ENCODE assay signal across 8 cellular contexts in the genomic region with DNA sequence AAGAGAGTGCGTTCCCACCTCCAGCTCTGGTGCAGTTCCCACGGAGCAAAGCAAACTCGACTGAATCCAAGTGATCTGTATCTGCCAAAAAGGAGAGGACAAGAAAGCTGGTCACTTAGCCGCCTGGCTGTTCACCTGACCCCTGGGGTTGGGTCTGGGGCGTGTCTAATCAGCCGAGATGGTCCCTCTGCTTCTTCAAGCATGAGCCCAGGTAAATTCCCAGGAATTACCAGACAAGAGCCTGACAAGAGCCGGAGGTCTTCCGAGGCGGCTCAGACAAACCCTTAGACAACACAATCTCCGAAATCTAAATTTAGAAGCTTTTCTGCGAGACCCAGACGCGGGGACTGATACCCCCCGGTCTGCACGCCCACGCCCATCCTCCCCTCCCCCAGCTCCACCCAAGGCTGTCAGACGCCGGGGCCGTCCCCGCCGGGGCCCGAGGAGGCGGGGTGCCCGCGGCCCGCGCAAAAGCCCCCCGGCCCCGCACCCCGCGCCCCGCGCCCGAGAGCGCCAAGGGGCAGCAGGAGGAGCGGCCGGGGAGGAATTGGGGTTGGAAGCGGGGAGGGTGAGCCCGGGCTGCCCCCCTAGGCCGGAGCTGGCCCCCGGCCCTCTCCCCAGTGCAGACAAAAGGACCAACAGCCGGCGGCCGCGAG. TPM values are rescaled to one million over a fixed set of nuclear protein-coding genes. Genes with fewer than 3 reads are reported as not detected.
DNase-seq lines count a peak whose midpoint lies in the region; ATAC-seq and TF ChIP-seq lines count a peak whose summit lies in the region.

No MANE protein-coding gene starts in this region.

- H3K27ac Mint-ChIP-seq in Caco-2 (ENCODE audit: unreplicated experiment) = peak overlapping the region; percentile 50
- peak overlapping the region; percentile 68 for H3K27ac Mint-ChIP-seq in activated CD4-positive, alpha-beta T cell treated with anti-CD3 and anti-CD28 coated beads for 36 hours

- peaks cover 23% of the 10 kb centered on the region for H3K4me1 Mint-ChIP-seq in Caco-2 (ENCODE audit: low read depth, unreplicated experiment)
- peaks cover 48% of the 10 kb centered on the region for H3K4me1 Mint-ChIP-seq in activated CD4-positive, alpha-beta T cell treated with anti-CD3 and anti-CD28 coated beads for 36 hours

- H3K4me1 ChIP-seq in Caco-2 (peaks cover 5% of the 10 kb centered on the region; the same call in 1 of the 2 replicates), colonic mucosa (no peaks in the 10 kb centered on the region), lung (ENCODE audit: control insufficient read depth in 2 of 2, insufficient read depth in 2 of 2, low read length in 2 of 2) (no peaks in the 10 kb centered on the region)

- H3K27me3 Mint-ChIP-seq in Caco-2 (ENCODE audit: insufficient read depth, unreplicated experiment) = no peaks in the 10 kb centered on the region
- no peaks in the 10 kb centered on the region for H3K27me3 Mint-ChIP-seq in activated CD4-positive, alpha-beta T cell treated with anti-CD3 and anti-CD28 coated beads for 36 hours

- intact Hi-C loops in Caco-2 (cut with micrococcal nuclease; ENCODE audit: unreplicated experiment) = loop anchor here (1.0 to 5.0 kb wide), 4 partner anchors 39 to 214 kb away; a partner anchor contains a TSS
- intact Hi-C loops in activated CD4-positive, alpha-beta T cell treated with anti-CD3 and anti-CD28 coated beads for 36 hours (cut with DNase I, micrococcal nuclease) = loop anchor here (2.0 to 5.0 kb wide), 5 partner anchors 36 to 161 kb away; a partner anchor contains a TSS
- intact Hi-C loops in colonic mucosa (cut with DNase I) = loop anchor here (5.0 kb wide), 1 partner anchor 79 kb away; no protein-coding TSS in a partner anchor

- peak overlapping the region; percentile 88 to 93 for H3K9ac ChIP-seq in colonic mucosa (ENCODE audit: low read depth in 2 of 2, low read length in 2 of 2)

- 1% methylated on average over 32 to 45 of the region's 45 CpGs for WGBS in lung, 2 donors

- ATAC-seq in GM21528 (IDR thresholded peaks at IDR 0.05; ENCODE audit: low FRiP score, unreplicated experiment) (peak; percentile 41), lung (ENCODE audit: insufficient read depth, low FRiP score) (peak; percentile 7)
- ATAC-seq in activated CD4-positive, alpha-beta T cell treated with anti-CD3 and anti-CD28 coated beads for 36 hours = peak; percentile 27

- no TSS peak for BruUV-seq in Caco-2 (replicated peaks; lab: Mats Ljungman, UMichigan)

- TF ChIP-seq CTCF in Caco-2 (IDR thresholded peaks at IDR 0.05; ENCODE audit: insufficient read depth in 1 of 2, low read depth in 1 of 2, low read length in 1 of 2, severe bottlenecking in 1 of 2, unreplicated experiment in 1 of 2) (no peak), colonic mucosa (IDR thresholded peaks at IDR 0.05) (no peak), lung (IDR thresholded peaks at IDR 0.05; ENCODE audit: control extremely low read depth, extremely low read depth) (no peak)

- H3K27ac ChIP-seq in colonic mucosa (peak overlapping the region; percentile 87), lung (ENCODE audit: low read depth in 1 of 2, low read length in 1 of 2) (peak overlapping the region; percentile 76 to 85)

- peak; percentile 69 to 72 for DNase-seq in Caco-2
- no peak for DNase-seq in Jurkat, Clone E6-1 (ENCODE audit: low read depth, low spot score)
- DNase-seq in activated CD4-positive, alpha-beta T cell treated with anti-CD3 and anti-CD28 coated beads for 36 hours = peak; percentile 81
- peak; percentile 70 for DNase-seq in colonic mucosa
- peak; percentile 33 for DNase-seq in lung (ENCODE audit: low spot score)
- peak; percentile 23 to 42 for DNase-seq in stimulated activated CD8-positive, alpha-beta memory T cell treated with anti-CD3 and anti-CD28 coated beads, Interleukin-15, amount 100 ng/mL, for 48 hours (ENCODE audit: low read depth in 2 of 2)
- DNase-seq in SHP77 treated with DMSO at 0.1 percent for 48 hours (lab: John Stamatoyannopoulos, UW) = no peak

- H3K4me3 Mint-ChIP-seq in Caco-2 (ENCODE audit: unreplicated experiment) = peak overlapping the region; percentile 97
- H3K4me3 Mint-ChIP-seq in activated CD4-positive, alpha-beta T cell treated with anti-CD3 and anti-CD28 coated beads for 36 hours = peak overlapping the region; percentile 71

- H3K4me3 ChIP-seq in Caco-2 (ENCODE audit: low read depth, low read length) (peak overlapping the region; percentile 69), colonic mucosa (peak overlapping the region; percentile 97), lung (peak overlapping the region; percentile 82)
- H3K4me3 ChIP-seq in Jurkat, Clone E6-1 (ENCODE audit: low read length) = peak overlapping the region; percentile 57

- CTCF ChIA-PET in Caco-2 (lab: Charles Lee) = interaction anchor here (0.5 to 3.3 kb wide), 13 partner anchors 8 to 257 kb away, joined by 3 to 26 read pairs (median 4); a partner anchor contains a TSS
- CTCF ChIA-PET in activated CD4-positive, alpha-beta T cell treated with anti-CD3 and anti-CD28 coated beads for 36 hours (lab: Charles Lee) = interaction anchor here (0.9 to 6.8 kb wide), 21 partner anchors 9 to 101 kb away, joined by 3 to 83 read pairs (median 8); a partner anchor contains a TSS

- H3K27me3 ChIP-seq in Caco-2 (replicated peaks; ENCODE audit: control insufficient read depth, insufficient read depth, low read length) (no peaks in the 10 kb centered on the region), colonic mucosa (no peaks in the 10 kb centered on the region), lung (ENCODE audit: control insufficient read depth, insufficient read depth) (no peaks in the 10 kb centered on the region)

- POLR2A ChIA-PET in Caco-2 (lab: Charles Lee) = interaction anchor here (0.7 to 3.2 kb wide), 5 partner anchors 10 to 214 kb away, joined by 3 to 12 read pairs (median 3); no protein-coding TSS in a partner anchor
- POLR2A ChIA-PET in activated CD4-positive, alpha-beta T cell treated with anti-CD3 and anti-CD28 coated beads for 36 hours (lab: Charles Lee) = interaction anchor here (0.6 to 1.9 kb wide), 9 partner anchors 11 to 77 kb away, joined by 3 to 11 read pairs (median 4); a partner anchor contains a TSS

- peaks cover 16% of the 10 kb centered on the region for H3K36me3 Mint-ChIP-seq in Caco-2 (ENCODE audit: insufficient read depth, unreplicated experiment)
- H3K36me3 Mint-ChIP-seq in activated CD4-positive, alpha-beta T cell treated with anti-CD3 and anti-CD28 coated beads for 36 hours (ENCODE audit: low read depth) = peaks cover 10% of the 10 kb centered on the region

- no peaks in the 10 kb centered on the region for H3K9me3 ChIP-seq in Caco-2
- no peaks in the 10 kb centered on the region for H3K9me3 ChIP-seq in colonic mucosa
- H3K9me3 ChIP-seq in lung (ENCODE audit: control insufficient read depth in 2 of 2, insufficient read depth in 1 of 2, low read length in 1 of 2) = no peaks in the 10 kb centered on the region

- no peaks in the 10 kb centered on the region for H3K9me3 Mint-ChIP-seq in Caco-2 (ENCODE audit: unreplicated experiment)
- no peaks in the 10 kb centered on the region for H3K9me3 Mint-ChIP-seq in activated CD4-positive, alpha-beta T cell treated with anti-CD3 and anti-CD28 coated beads for 36 hours (ENCODE audit: low read depth)

- H3K36me3 ChIP-seq in Caco-2 (ENCODE audit: control insufficient read depth, insufficient read depth, low read length) = no peaks in the 10 kb centered on the region
- no peaks in the 10 kb centered on the region for H3K36me3 ChIP-seq in colonic mucosa
- H3K36me3 ChIP-seq in lung (ENCODE audit: control insufficient read depth in 2 of 2, insufficient read depth in 2 of 2, low read length in 2 of 2) = peaks cover 0 to 5% of the 10 kb centered on the region in 2 donors

RNA-seq across cellular contexts. Expression of a gene that starts 0.7 kb away (rescaled TPM):
- 16.3 and 16.9 TPM in 2 replicates for total RNA-seq in Caco-2 (2022)
- polyA plus RNA-seq in Jurkat, Clone E6-1 (2012; ENCODE audit: insufficient read depth, insufficient read length) = 3.2 TPM
- total RNA-seq in activated CD4-positive, alpha-beta T cell treated with anti-CD3 and anti-CD28 coated beads for 36 hours = 1 to 10 TPM; 6.0 to 7.7 TPM
- 10 to 100 TPM in 1 of 2 donors, 1 to 10 TPM in 1; 6.3 to 10.1 TPM for total RNA-seq in colonic mucosa
- 1 to 10 TPM; 9.4 to 9.8 TPM for total RNA-seq in lung
- polyA plus RNA-seq in lung = 1 to 10 TPM; 3.7 to 4.0 TPM

RNA-seq across cellular contexts. Expression of a gene that starts 12.0 kb away (rescaled TPM):
- total RNA-seq in Caco-2 (2022) (310 and 331 TPM in 2 replicates), colonic mucosa (100 to 1,000 TPM; 180 to 304 TPM), lung (100 to 1,000 TPM; 150 to 236 TPM)
- polyA plus RNA-seq in Jurkat, Clone E6-1 (2012; ENCODE audit: insufficient read depth, insufficient read length) = 146 TPM
- total RNA-seq in activated CD4-positive, alpha-beta T cell treated with anti-CD3 and anti-CD28 coated beads for 36 hours = 100 to 1,000 TPM; 170 to 179 TPM
- polyA plus RNA-seq in lung = 100 to 1,000 TPM in 1 of 2 donors, 10 to 100 TPM in 1; 77.4 to 143 TPM

RNA-seq across cellular contexts. Expression of a gene that starts 37.5 kb away (rescaled TPM):
- total RNA-seq in Caco-2 (2022) (40.6 and 44.8 TPM in 2 replicates), colonic mucosa (10 to 100 TPM; 19.4 to 26.1 TPM), lung (10 to 100 TPM; 25.1 to 25.7 TPM)
- polyA plus RNA-seq in Jurkat, Clone E6-1 (2012; ENCODE audit: insufficient read depth, insufficient read length) = 15.4 TPM
- total RNA-seq in activated CD4-positive, alpha-beta T cell treated with anti-CD3 and anti-CD28 coated beads for 36 hours = 10 to 100 TPM; 15.4 to 16.9 TPM
- 10 to 100 TPM in 1 of 2 donors, 1 to 10 TPM in 1; 7.3 to 12.0 TPM for polyA plus RNA-seq in lung

Comparison
In these comparisons a context has a peak if more than half of its experiments do, and no peak if none do; other contexts are left out.
1. DNase-seq: peak in Caco-2 (2 of 2), activated CD4-positive, alpha-beta T cell treated with anti-CD3 and anti-CD28 coated beads for 36 hours (single experiment), colonic mucosa (single experiment), lung (single experiment) and stimulated activated CD8-positive, alpha-beta memory T cell treated with anti-CD3 and anti-CD28 coated beads, Interleukin-15, amount 100 ng/mL, for 48 hours (2 of 2); none in Jurkat, Clone E6-1 (single experiment) and SHP77 treated with DMSO at 0.1 percent for 48 hours (single experiment).
2. Peak in every context shown above with its lines, with median percentiles within 50 percentile points of each other: H3K4me3 ChIP-seq and ATAC-seq.